2 cellular contexts compared by ENCODE assay signal in the genomic region with DNA sequence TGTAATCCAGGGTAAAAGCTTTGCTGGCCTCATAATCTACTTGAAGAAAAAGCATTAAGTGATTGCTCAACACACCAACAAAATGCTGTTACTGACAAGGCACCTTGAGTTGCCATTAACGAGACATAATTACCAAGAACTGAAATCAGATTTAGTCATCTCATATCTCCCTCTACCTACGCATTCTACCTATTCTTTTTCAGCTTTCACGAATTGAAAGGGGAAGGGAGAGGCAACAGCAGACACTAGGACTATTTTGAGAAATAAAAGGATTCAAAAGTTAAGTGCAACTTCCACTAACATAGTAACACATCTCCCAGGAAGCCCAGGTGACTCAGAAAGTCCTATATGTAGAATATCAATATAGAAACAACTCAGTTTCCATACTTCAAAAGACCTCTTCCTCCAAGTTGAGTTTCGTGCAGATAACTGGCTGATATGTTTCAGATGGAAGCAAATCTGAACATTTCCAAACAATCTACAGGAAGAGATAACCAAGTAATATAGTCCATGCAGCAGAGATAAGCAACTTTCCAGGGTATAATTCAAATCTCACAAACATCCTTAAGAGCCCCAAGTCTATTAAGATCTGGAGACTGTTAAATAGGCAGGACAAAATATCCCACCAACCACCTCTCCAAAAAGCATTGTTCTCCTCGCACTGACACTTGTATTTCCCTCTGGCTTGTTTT.
TF ChIP-seq lines count a peak whose summit lies in the region.

No MANE protein-coding gene starts in this region.

TF ChIP-seq in HEK293, 187 proteins besides CTCF, POLR2A, EP300 and RAD21 (continued from another document):
- no peak for TF ChIP-seq ZNF76 (tag by site-specific recombination; IDR thresholded peaks at IDR 0.05; ENCODE audit: borderline replicate concordance, low read depth)

TF ChIP-seq in WTC11, 78 proteins besides CTCF, POLR2A, EP300 and RAD21 (continued from another document):
- TF ChIP-seq, protein P1, sequence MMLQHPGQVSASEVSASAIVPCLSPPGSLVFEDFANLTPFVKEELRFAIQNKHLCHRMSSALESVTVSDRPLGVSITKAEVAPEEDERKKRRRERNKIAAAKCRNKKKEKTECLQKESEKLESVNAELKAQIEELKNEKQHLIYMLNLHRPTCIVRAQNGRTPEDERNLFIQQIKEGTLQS (CRISPR knock-in tag; conservative IDR thresholded peaks at IDR 0.05) = no peak
- TF ChIP-seq, protein P2, sequence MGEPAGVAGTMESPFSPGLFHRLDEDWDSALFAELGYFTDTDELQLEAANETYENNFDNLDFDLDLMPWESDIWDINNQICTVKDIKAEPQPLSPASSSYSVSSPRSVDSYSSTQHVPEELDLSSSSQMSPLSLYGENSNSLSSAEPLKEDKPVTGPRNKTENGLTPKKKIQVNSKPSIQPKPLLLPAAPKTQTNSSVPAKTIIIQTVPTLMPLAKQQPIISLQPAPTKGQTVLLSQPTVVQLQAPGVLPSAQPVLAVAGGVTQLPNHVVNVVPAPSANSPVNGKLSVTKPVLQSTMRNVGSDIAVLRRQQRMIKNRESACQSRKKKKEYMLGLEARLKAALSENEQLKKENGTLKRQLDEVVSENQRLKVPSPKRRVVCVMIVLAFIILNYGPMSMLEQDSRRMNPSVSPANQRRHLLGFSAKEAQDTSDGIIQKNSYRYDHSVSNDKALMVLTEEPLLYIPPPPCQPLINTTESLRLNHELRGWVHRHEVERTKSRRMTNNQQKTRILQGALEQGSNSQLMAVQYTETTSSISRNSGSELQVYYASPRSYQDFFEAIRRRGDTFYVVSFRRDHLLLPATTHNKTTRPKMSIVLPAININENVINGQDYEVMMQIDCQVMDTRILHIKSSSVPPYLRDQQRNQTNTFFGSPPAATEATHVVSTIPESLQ (CRISPR knock-in tag; IDR thresholded peaks at IDR 0.05) = no peak
- TF ChIP-seq MLX (CRISPR knock-in tag; IDR thresholded peaks at IDR 0.05) (no peak), ZNF219 (CRISPR knock-in tag; IDR thresholded peaks at IDR 0.05; ENCODE audit: borderline replicate concordance) (no peak), TP53 (CRISPR knock-in tag; IDR thresholded peaks at IDR 0.05) (no peak), ATF1 (CRISPR knock-in tag; IDR thresholded peaks at IDR 0.05) (no peak), FOXK1 (CRISPR knock-in tag; IDR thresholded peaks at IDR 0.05) (no peak), CBFB (CRISPR knock-in tag; IDR thresholded peaks at IDR 0.05; ENCODE audit: low read depth) (no peak), E2F1 (CRISPR knock-in tag; IDR thresholded peaks at IDR 0.05) (no peak), MXD4 (CRISPR knock-in tag; IDR thresholded peaks at IDR 0.05; ENCODE audit: borderline replicate concordance) (no peak), ZNF416 (CRISPR knock-in tag; IDR thresholded peaks at IDR 0.05) (no peak), IRF2 (CRISPR knock-in tag; IDR thresholded peaks at IDR 0.05; ENCODE audit: borderline replicate concordance, low read depth) (no peak)
- TF ChIP-seq, protein P3, sequence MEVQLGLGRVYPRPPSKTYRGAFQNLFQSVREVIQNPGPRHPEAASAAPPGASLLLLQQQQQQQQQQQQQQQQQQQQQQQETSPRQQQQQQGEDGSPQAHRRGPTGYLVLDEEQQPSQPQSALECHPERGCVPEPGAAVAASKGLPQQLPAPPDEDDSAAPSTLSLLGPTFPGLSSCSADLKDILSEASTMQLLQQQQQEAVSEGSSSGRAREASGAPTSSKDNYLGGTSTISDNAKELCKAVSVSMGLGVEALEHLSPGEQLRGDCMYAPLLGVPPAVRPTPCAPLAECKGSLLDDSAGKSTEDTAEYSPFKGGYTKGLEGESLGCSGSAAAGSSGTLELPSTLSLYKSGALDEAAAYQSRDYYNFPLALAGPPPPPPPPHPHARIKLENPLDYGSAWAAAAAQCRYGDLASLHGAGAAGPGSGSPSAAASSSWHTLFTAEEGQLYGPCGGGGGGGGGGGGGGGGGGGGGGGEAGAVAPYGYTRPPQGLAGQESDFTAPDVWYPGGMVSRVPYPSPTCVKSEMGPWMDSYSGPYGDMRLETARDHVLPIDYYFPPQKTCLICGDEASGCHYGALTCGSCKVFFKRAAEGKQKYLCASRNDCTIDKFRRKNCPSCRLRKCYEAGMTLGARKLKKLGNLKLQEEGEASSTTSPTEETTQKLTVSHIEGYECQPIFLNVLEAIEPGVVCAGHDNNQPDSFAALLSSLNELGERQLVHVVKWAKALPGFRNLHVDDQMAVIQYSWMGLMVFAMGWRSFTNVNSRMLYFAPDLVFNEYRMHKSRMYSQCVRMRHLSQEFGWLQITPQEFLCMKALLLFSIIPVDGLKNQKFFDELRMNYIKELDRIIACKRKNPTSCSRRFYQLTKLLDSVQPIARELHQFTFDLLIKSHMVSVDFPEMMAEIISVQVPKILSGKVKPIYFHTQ (CRISPR knock-in tag; IDR thresholded peaks at IDR 0.05) = no peak
TF ChIP-seq in WTC11: peak in this region for 0.
